ENCODE assay signal across 9 cellular contexts in genomic region chr6:54846243-54846856, GRCh38. TPM values are rescaled to one million over a fixed set of nuclear protein-coding genes. Genes with fewer than 3 reads are reported as not detected.
DNase-seq lines count a peak whose midpoint lies in the region; ATAC-seq and TF ChIP-seq lines count a peak whose summit lies in the region.
"Had no signal": no experiment of that assay in that cellular context is flagged by ENCODE, and none has a peak within 500 bp of the region (broad histone marks: within the 10 kb centered on the region; RNA-seq: fewer than 3 reads in every experiment).

TSS of gene FAM83B (plus strand) at chr6:54846771. CDS start at chr6:54870247, 23,476 bp downstream.

- no peaks in the 10 kb centered on the region for H3K9me2 ChIP-seq in OCI-LY7 (ENCODE audit: insufficient read depth, low read length)

- peak within 1 kb of the TSS; percentile 82 for H2AFZ ChIP-seq in trophoblast cell (ENCODE audit: insufficient read depth, low read length, poor library complexity)
- H2AFZ ChIP-seq in OCI-LY7 (ENCODE audit: low read length): no peak within 1 kb of the TSS

- no peak within 1 kb of the TSS for H3K4me3 Mint-ChIP-seq in naive thymus-derived CD4-positive, alpha-beta T cell

- peaks cover 19% of the 10 kb centered on the region for H3K79me1 ChIP-seq in trophoblast cell (ENCODE audit: low read length)

- no peak for TF ChIP-seq CTCF in left ventricle myocardium inferior (IDR thresholded peaks at IDR 0.05; ENCODE audit: borderline replicate concordance)
- no peak for TF ChIP-seq CTCF in OCI-LY7 (conservative IDR thresholded peaks at IDR 0.05; ENCODE audit: low read length)

- peak within 1 kb of the TSS; percentile 91 for H4K91ac ChIP-seq in trophoblast cell (ENCODE audit: low read depth, low read length)

- peak within 1 kb of the TSS; percentile 36 for H4K12ac ChIP-seq in trophoblast cell (ENCODE audit: low read depth, low read length)

- H3K27me3 ChIP-seq in SJCRH30 (no peaks in the 10 kb centered on the region), left ventricle myocardium inferior (ENCODE audit: low read depth) (peaks cover 39% of the 10 kb centered on the region), trophoblast cell (ENCODE audit: insufficient read depth, low read length) (no peaks in the 10 kb centered on the region)
- H3K27me3 ChIP-seq in naive thymus-derived CD4-positive, alpha-beta T cell (ENCODE audit: control insufficient read depth in 2 of 2, insufficient read depth in 2 of 2, low read length in 2 of 2): no peaks in the 10 kb centered on the region

- H3K4me3 ChIP-seq in SJCRH30 (peak within 1 kb of the TSS; percentile 47), left ventricle myocardium inferior (peak within 1 kb of the TSS; percentile 69), trophoblast cell (ENCODE audit: low read depth, low read length) (peak within 1 kb of the TSS; percentile 82), OCI-LY7 (ENCODE audit: low read depth, low read length, poor library complexity, severe bottlenecking) (no peak within 1 kb of the TSS)
- no peak within 1 kb of the TSS for H3K4me3 ChIP-seq in naive thymus-derived CD4-positive, alpha-beta T cell (ENCODE audit: low read length)

- no peaks in the 10 kb centered on the region for H4K20me1 ChIP-seq in OCI-LY7 (ENCODE audit: insufficient read depth, low read length)

- peak within 1 kb of the TSS; percentile 82 for H2BK120ac ChIP-seq in trophoblast cell (ENCODE audit: insufficient read depth, low read length, poor library complexity)

- CTCF ChIA-PET in OCI-LY7 (lab: Charles Lee; ENCODE audit: unreplicated experiment): no interaction called here
- CTCF ChIA-PET in naive thymus-derived CD4-positive, alpha-beta T cell (lab: Charles Lee): no interaction called here

- H3K14ac ChIP-seq in trophoblast cell (ENCODE audit: low read length): peak within 1 kb of the TSS; percentile 84

- peak; percentile 60 for DNase-seq in DMS79 (lab: John Stamatoyannopoulos, UW)
- DNase-seq in SJCRH30: no peak
- no peak for DNase-seq in left ventricle myocardium inferior
- peak; percentile 75 to 77 for DNase-seq in trophoblast cell
- no peak for DNase-seq in OCI-LY7 (ENCODE audit: low spot score)
- no peak for DNase-seq in naive thymus-derived CD4-positive, alpha-beta T cell
- DNase-seq in stimulated activated CD8-positive, alpha-beta memory T cell treated with anti-CD3 and anti-CD28 coated beads, Interleukin-4, amount 100 ng/mL, for 48 hours: no peak

- no peak within 1 kb of the TSS for H2AK5ac ChIP-seq in trophoblast cell (ENCODE audit: low read length)

- no peak within 1 kb of the TSS for H3K23ac ChIP-seq in trophoblast cell (ENCODE audit: low read length)

- H3K36me3 ChIP-seq in SJCRH30: no peaks in the 10 kb centered on the region
- no peaks in the 10 kb centered on the region for H3K36me3 ChIP-seq in left ventricle myocardium inferior
- H3K36me3 ChIP-seq in trophoblast cell (ENCODE audit: control insufficient read depth in 1 of 2, insufficient read depth in 2 of 2, low read length in 2 of 2): no peaks in the 10 kb centered on the region
- no peaks in the 10 kb centered on the region for H3K36me3 ChIP-seq in OCI-LY7 (ENCODE audit: insufficient read depth, low read length)
- H3K36me3 ChIP-seq in naive thymus-derived CD4-positive, alpha-beta T cell (ENCODE audit: control insufficient read depth in 2 of 3, insufficient read depth in 3 of 3, low read length in 3 of 3): no peaks in the 10 kb centered on the region

- H3K4ac ChIP-seq in trophoblast cell (ENCODE audit: low read depth, low read length): peak within 1 kb of the TSS; percentile 53

- BruUV-seq in OCI-LY7 (replicated peaks; lab: Mats Ljungman, UMichigan): no TSS peak

- H3K79me2 ChIP-seq in trophoblast cell (ENCODE audit: control insufficient read depth, insufficient read depth, low read length, poor library complexity) (peaks cover 21% of the 10 kb centered on the region), OCI-LY7 (ENCODE audit: insufficient read depth, low read depth, low read length) (no peaks in the 10 kb centered on the region)

- peak within 1 kb of the TSS; percentile 78 for H3K9ac ChIP-seq in trophoblast cell (ENCODE audit: low read length)

- H3K27me3 Mint-ChIP-seq in naive thymus-derived CD4-positive, alpha-beta T cell: peaks cover 18 to 40% (median 30%) of the 10 kb centered on the region in 5 donors

- peak within 1 kb of the TSS; percentile 58 for H2BK12ac ChIP-seq in trophoblast cell (ENCODE audit: low read length)

- H3K18ac ChIP-seq in trophoblast cell (ENCODE audit: low read length): peak within 1 kb of the TSS; percentile 38

- H2BK5ac ChIP-seq in trophoblast cell (ENCODE audit: low read depth, low read length, poor library complexity): peak within 1 kb of the TSS; percentile 73

- no peaks in the 10 kb centered on the region for H3K4me1 ChIP-seq in SJCRH30
- H3K4me1 ChIP-seq in left ventricle myocardium inferior: peaks cover 15% of the 10 kb centered on the region
- peaks cover 4 to 15% of the 10 kb centered on the region in 2 experiments for H3K4me1 ChIP-seq in trophoblast cell (ENCODE audit: control insufficient read depth in 1 of 2, insufficient read depth in 2 of 2, low read length in 2 of 2)
- H3K4me1 ChIP-seq in OCI-LY7 (ENCODE audit: insufficient read depth, low read length, poor library complexity, severe bottlenecking): no peaks in the 10 kb centered on the region
- H3K4me1 ChIP-seq in naive thymus-derived CD4-positive, alpha-beta T cell (ENCODE audit: control insufficient read depth in 2 of 2, insufficient read depth in 2 of 2, low read length in 2 of 2): no peaks in the 10 kb centered on the region

- H3K4me1 Mint-ChIP-seq in naive thymus-derived CD4-positive, alpha-beta T cell: peaks cover 0 to 1% (median 0%) of the 10 kb centered on the region in 7 donors

- no peak for ATAC-seq in naive thymus-derived CD4-positive, alpha-beta T cell
- no peak for ATAC-seq in activated CD4-positive, CD25-positive, alpha-beta regulatory T cell treated with anti-CD3 and anti-CD28 coated beads, Interleukin-2, amount 50 U/mL, for 24 hours

- H3K36me3 Mint-ChIP-seq in naive thymus-derived CD4-positive, alpha-beta T cell: peaks cover 0 to 13% (median 0%) of the 10 kb centered on the region in 5 donors

- POLR2A ChIA-PET in OCI-LY7 (lab: Charles Lee): no interaction called here
- POLR2A ChIA-PET in naive thymus-derived CD4-positive, alpha-beta T cell (lab: Charles Lee): no interaction called here

- intact Hi-C loops in left ventricle myocardium inferior (cut with micrococcal nuclease) (no loop called here), OCI-LY7 (cut with micrococcal nuclease; ENCODE audit: unreplicated experiment) (no loop called here)
- intact Hi-C loops in naive thymus-derived CD4-positive, alpha-beta T cell (cut with micrococcal nuclease): no loop called here

- H3K9me3 ChIP-seq in SJCRH30 (replicated peaks) (no peaks in the 10 kb centered on the region), left ventricle myocardium inferior (replicated peaks) (no peaks in the 10 kb centered on the region), trophoblast cell (ENCODE audit: insufficient read depth, low read depth, low read length) (no peaks in the 10 kb centered on the region), OCI-LY7 (ENCODE audit: low read length) (no peaks in the 10 kb centered on the region)
- no peaks in the 10 kb centered on the region for H3K9me3 ChIP-seq in naive thymus-derived CD4-positive, alpha-beta T cell (ENCODE audit: control insufficient read depth in 2 of 3, low read length in 3 of 3)

- H3K27ac ChIP-seq in SJCRH30 (no peak within 1 kb of the TSS), left ventricle myocardium inferior (replicated peaks) (no peak within 1 kb of the TSS), trophoblast cell (ENCODE audit: low read depth, low read length) (peak within 1 kb of the TSS; percentile 94), OCI-LY7 (ENCODE audit: low read depth, low read length, poor library complexity, severe bottlenecking) (no peak within 1 kb of the TSS)
- H3K27ac ChIP-seq in naive thymus-derived CD4-positive, alpha-beta T cell (ENCODE audit: low read depth, low read length): no peak within 1 kb of the TSS

- H3K4me2 ChIP-seq in trophoblast cell (ENCODE audit: low read length) (peak within 1 kb of the TSS; percentile 81), OCI-LY7 (ENCODE audit: low read length) (no peak within 1 kb of the TSS)

- peaks cover 1 to 17% (median 6%) of the 10 kb centered on the region in 11 donors for H3K9me3 Mint-ChIP-seq in naive thymus-derived CD4-positive, alpha-beta T cell

- peak within 1 kb of the TSS; percentile 79 for H4K8ac ChIP-seq in trophoblast cell (ENCODE audit: low read depth, low read length)

- no peak within 1 kb of the TSS for H3K27ac Mint-ChIP-seq in naive thymus-derived CD4-positive, alpha-beta T cell

- no CpG with 5 or more reads among the region's 50 CpGs for WGBS in trophoblast cell (ENCODE audit: extremely low coverage, insufficient coverage, insufficient read length)

RNA-seq across cellular contexts. Expression of gene FAM83B, which starts in this region (rescaled TPM):
- total RNA-seq in SJCRH30 (2014; rRNA removed; shearing (Covaris generic)): 0.10 and 0.23 TPM in 2 replicates
- total RNA-seq in left ventricle myocardium inferior (0.63 TPM), OCI-LY7 (2022) (not detected in 2 replicates)
- polyA plus RNA-seq in trophoblast cell (2013): 21.7 and 22.4 TPM in 2 replicates
- not detected in 2 replicates for total RNA-seq in OCI-LY7 (2014; rRNA removed; shearing (Covaris generic))
- total RNA-seq in naive thymus-derived CD4-positive, alpha-beta T cell: not detected
- not detected for polyA plus RNA-seq in naive thymus-derived CD4-positive, alpha-beta T cell
- total RNA-seq: activated CD8-positive, alpha-beta memory T cell treated with anti-CD3 and anti-CD28 coated beads for 36 hours had no signal

Comparison
In these comparisons a context has a peak if more than half of its experiments do, and no peak if none do; other contexts are left out.
1. DNase-seq: peak in DMS79 (single experiment) and trophoblast cell (2 of 2); none in SJCRH30 (0 of 2), left ventricle myocardium inferior (single experiment), OCI-LY7 (single experiment), naive thymus-derived CD4-positive, alpha-beta T cell (0 of 9) and stimulated activated CD8-positive, alpha-beta memory T cell treated with anti-CD3 and anti-CD28 coated beads, Interleukin-4, amount 100 ng/mL, for 48 hours (single experiment).
2. H3K4me3 ChIP-seq: peak in SJCRH30 (single experiment), left ventricle myocardium inferior (single experiment) and trophoblast cell (single experiment); none in OCI-LY7 (single experiment) and naive thymus-derived CD4-positive, alpha-beta T cell (single experiment).